In genomic region chr6:34154668-34155447, GRCh38 we compare ENCODE assay signal across 8 cellular contexts. TPM values are rescaled to one million over a fixed set of nuclear protein-coding genes. Genes with fewer than 3 reads are reported as not detected.
A peak's percentile ranks its signal among the peaks of the same experiment; 100 is the strongest.
DNase-seq lines count a peak whose midpoint lies in the region; ATAC-seq, FAIRE-seq and TF ChIP-seq lines count a peak whose summit lies in the region.

No MANE protein-coding gene starts in this region.

- POLR2A ChIA-PET in activated B cell treated with CpG ODN at 0.5 μM for 24 hours (lab: Charles Lee) = interaction anchor here (0.6 to 0.9 kb wide), 2 partner anchors 17 to 82 kb away, joined by 3 to 12 read pairs; partner anchors contain the start of gene HMGA1

- H3K4me1 Mint-ChIP-seq in activated B cell treated with CpG ODN at 0.5 μM for 24 hours = peaks cover 15% of the 10 kb centered on the region

- H3K36me3 Mint-ChIP-seq in activated B cell treated with CpG ODN at 0.5 μM for 24 hours (ENCODE audit: low read depth) = no peaks in the 10 kb centered on the region

- no peaks in the 10 kb centered on the region for H3K36me3 ChIP-seq in GM06990 (ENCODE audit: control insufficient read depth, insufficient read depth, low read length)
- no peaks in the 10 kb centered on the region for H3K36me3 ChIP-seq in bronchial epithelial cell (ENCODE audit: control insufficient read depth, insufficient read depth, low read length)
- no peaks in the 10 kb centered on the region for H3K36me3 ChIP-seq in kidney epithelial cell (ENCODE audit: control insufficient read depth, insufficient read depth, low read length)

- H3K27me3 ChIP-seq in GM06990 (replicated peaks; ENCODE audit: control insufficient read depth, insufficient read depth, low read length) (peaks cover 2% of the 10 kb centered on the region; the same call in 1 of the 2 replicates), bronchial epithelial cell (ENCODE audit: control insufficient read depth, insufficient read depth, low read length) (peaks cover 24% of the 10 kb centered on the region), kidney epithelial cell (ENCODE audit: control insufficient read depth, insufficient read depth, low read length) (peaks cover 60% of the 10 kb centered on the region)

- peak overlapping the region; percentile 56 for H3K4me3 Mint-ChIP-seq in activated B cell treated with CpG ODN at 0.5 μM for 24 hours

- TF ChIP-seq CTCF in GM06990 (IDR thresholded peaks at IDR 0.05; ENCODE audit: insufficient read depth, low read length, poor library complexity, severe bottlenecking) (peak; percentile 80), activated B cell treated with CpG ODN at 0.5 μM for 24 hours (IDR thresholded peaks at IDR 0.05) (peak; percentile 90), bronchial epithelial cell (IDR thresholded peaks at IDR 0.05; ENCODE audit: insufficient read depth, low read length, severe bottlenecking) (peak; percentile 99), kidney epithelial cell (IDR thresholded peaks at IDR 0.05; ENCODE audit: insufficient read depth, low read length, poor library complexity, severe bottlenecking) (peak; percentile 59)

- H3K9me3 Mint-ChIP-seq in activated B cell treated with CpG ODN at 0.5 μM for 24 hours = peaks cover 3% of the 10 kb centered on the region

- DNase-seq in GM06990 (ENCODE audit: extremely low read depth, insufficient read length) (peak; percentile 60), LoVo (ENCODE audit: low spot score) (peak; percentile 46), activated B cell treated with CpG ODN at 0.5 μM for 24 hours (peak; percentile 74), bronchial epithelial cell (ENCODE audit: low read depth) (no peak), kidney epithelial cell (ENCODE audit: low read depth) (no peak), occipital lobe (lab: John Stamatoyannopoulos, UW) (no peak)
- DNase-seq in stimulated activated CD4-positive, alpha-beta T cell treated with anti-CD3 and anti-CD28 coated beads, Interleukin-4, amount 100 ng/mL, for 24 hours = peak; percentile 72

- H3K4me3 ChIP-seq in GM06990 (replicated peaks; ENCODE audit: low read depth, low read length) = no peak overlapping the region
- no peak overlapping the region for H3K4me3 ChIP-seq in bronchial epithelial cell (ENCODE audit: low read depth, low read length)
- no peak overlapping the region for H3K4me3 ChIP-seq in kidney epithelial cell (ENCODE audit: low read depth, low read length)

- CTCF ChIA-PET in activated B cell treated with CpG ODN at 0.5 μM for 24 hours (lab: Charles Lee) = interaction anchor here (1.0 to 2.4 kb wide), 10 partner anchors 9 to 764 kb away, joined by 3 to 29 read pairs (median 4); no protein-coding TSS in a partner anchor

- ATAC-seq in activated B cell treated with CpG ODN at 0.5 μM for 24 hours (ENCODE audit: low read depth) = peak; percentile 94
- no peak for ATAC-seq in HG02798 (IDR thresholded peaks at IDR 0.05; ENCODE audit: poor library complexity, unreplicated experiment)

- no peak overlapping the region for H3K27ac Mint-ChIP-seq in activated B cell treated with CpG ODN at 0.5 μM for 24 hours

- intact Hi-C loops in activated B cell treated with CpG ODN at 0.5 μM for 24 hours (cut with micrococcal nuclease) = loop anchor here (1.0 to 5.0 kb wide), 4 partner anchors 100 to 568 kb away; no protein-coding TSS in a partner anchor

- H3K27me3 Mint-ChIP-seq in activated B cell treated with CpG ODN at 0.5 μM for 24 hours = peaks cover 41% of the 10 kb centered on the region

- FAIRE-seq in bronchial epithelial cell (lab: Jason Lieb, UNC) = no peak

RNA-seq across cellular contexts. Expression of gene GRM4, which starts 9.0 kb away (rescaled TPM):
- total RNA-seq in activated B cell treated with CpG ODN at 0.5 μM for 24 hours (not detected in 2 replicates), bronchial epithelial cell (under 0.01 TPM in 1 of 2 replicates, not detected in the other), kidney epithelial cell (0.41 TPM in 1 of 2 replicates, not detected in the other), occipital lobe (0.94 TPM)

Comparison
In these comparisons a context has a peak if more than half of its experiments do, and no peak if none do; other contexts are left out.
1. DNase-seq: peak in GM06990 (single experiment), LoVo (single experiment), activated B cell treated with CpG ODN at 0.5 μM for 24 hours (single experiment) and stimulated activated CD4-positive, alpha-beta T cell treated with anti-CD3 and anti-CD28 coated beads, Interleukin-4, amount 100 ng/mL, for 24 hours (single experiment); none in bronchial epithelial cell (single experiment), kidney epithelial cell (single experiment) and occipital lobe (single experiment).
2. Peak in every context shown above with its lines, with median percentiles within 50 percentile points of each other: CTCF ChIP-seq.